23 cellular contexts compared by ENCODE assay signal in the genomic region with DNA sequence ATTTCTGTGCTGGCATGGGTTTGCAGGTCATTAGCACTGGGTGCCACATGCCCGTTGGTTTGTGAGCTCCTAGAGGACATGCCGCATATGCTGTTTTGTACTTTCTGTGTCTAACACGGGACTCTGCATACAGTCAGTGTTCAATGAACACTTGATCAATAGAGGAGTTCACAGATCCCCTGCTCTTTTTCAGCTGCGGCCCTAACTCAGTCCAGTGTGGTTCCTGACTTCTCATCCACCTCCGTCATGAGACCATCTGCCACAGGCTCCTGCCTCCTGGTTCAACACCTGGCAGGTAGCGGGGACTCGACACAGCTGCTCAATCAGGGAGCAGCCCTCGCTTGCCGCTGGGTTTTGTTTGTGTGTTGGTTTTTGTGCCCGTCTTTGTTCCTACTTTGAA. TPM values are rescaled to one million over a fixed set of nuclear protein-coding genes. Genes with fewer than 3 reads are reported as not detected.
"Had no signal": no experiment of that assay in that cellular context is flagged by ENCODE, and none has a peak within 500 bp of the region (broad histone marks: within the 10 kb centered on the region; RNA-seq: fewer than 3 reads in every experiment).

No MANE protein-coding gene starts in this region.

- FAIRE-seq: astrocyte had no signal

- H3K36me3 Mint-ChIP-seq: activated CD4-positive, alpha-beta memory T cell treated with anti-CD3 and anti-CD28 coated beads for 36 hours; activated CD8-positive, alpha-beta memory T cell treated with anti-CD3 and anti-CD28 coated beads, Interleukin-2, amount 10 ng/mL, durations not matched to agents 7 days and 5 days; activated naive CD4-positive, alpha-beta T cell treated with anti-CD3 and anti-CD28 coated beads, Interleukin-2, amount 10 ng/mL, durations not matched to agents 7 days and 5 days; naive thymus-derived CD8-positive, alpha-beta T cell had no signal

- H3K4me1 ChIP-seq: upper lobe of left lung had no signal

- H3K4me3 Mint-ChIP-seq: activated CD4-positive, alpha-beta memory T cell treated with anti-CD3 and anti-CD28 coated beads for 36 hours; activated CD4-positive, alpha-beta T cell treated with anti-CD3 and anti-CD28 coated beads for 36 hours; activated CD8-positive, alpha-beta memory T cell treated with anti-CD3 and anti-CD28 coated beads, Interleukin-2, amount 10 ng/mL, durations not matched to agents 7 days and 5 days; activated naive CD4-positive, alpha-beta T cell treated with anti-CD3 and anti-CD28 coated beads, Interleukin-2, amount 10 ng/mL, durations not matched to agents 7 days and 5 days; naive thymus-derived CD8-positive, alpha-beta T cell; stimulated activated naive CD8-positive, alpha-beta T cell treated with anti-CD3 and anti-CD28 coated beads, Interleukin-15, amount 100 ng/mL, for 72 hours had no signal

- H3K27ac ChIP-seq: epithelial cell of prostate, upper lobe of left lung had no signal

- H3K4me3 ChIP-seq: smooth muscle cell, upper lobe of left lung had no signal

- H3K4me1 Mint-ChIP-seq: activated CD4-positive, alpha-beta T cell treated with anti-CD3 and anti-CD28 coated beads for 36 hours; activated CD8-positive, alpha-beta memory T cell treated with anti-CD3 and anti-CD28 coated beads, Interleukin-2, amount 10 ng/mL, durations not matched to agents 7 days and 5 days; activated naive CD4-positive, alpha-beta T cell treated with anti-CD3 and anti-CD28 coated beads, Interleukin-2, amount 10 ng/mL, durations not matched to agents 7 days and 5 days; stimulated activated naive CD8-positive, alpha-beta T cell treated with anti-CD3 and anti-CD28 coated beads, Interleukin-15, amount 100 ng/mL, for 72 hours had no signal

- H3K4me2 ChIP-seq: smooth muscle cell had no signal

- H3K27ac Mint-ChIP-seq: activated CD4-positive, alpha-beta memory T cell treated with anti-CD3 and anti-CD28 coated beads for 36 hours; activated CD4-positive, alpha-beta T cell treated with anti-CD3 and anti-CD28 coated beads for 36 hours; activated CD8-positive, alpha-beta memory T cell treated with anti-CD3 and anti-CD28 coated beads, Interleukin-2, amount 10 ng/mL, durations not matched to agents 7 days and 5 days; activated naive CD4-positive, alpha-beta T cell treated with anti-CD3 and anti-CD28 coated beads, Interleukin-2, amount 10 ng/mL, durations not matched to agents 7 days and 5 days; activated T-helper 2 cell treated with anti-CD3 and anti-CD28 coated beads, Interferon-gamma antibody, Interleukin-2, Interleukin-4, amounts not matched to agents 10 μg/mL and 5 μg/mL and 100 μg/mL, durations not matched to agents 14 hours and 24 hours and 36 hours; naive thymus-derived CD8-positive, alpha-beta T cell; stimulated activated naive CD8-positive, alpha-beta T cell treated with anti-CD3 and anti-CD28 coated beads, Interleukin-15, amount 100 ng/mL, for 72 hours had no signal

- ATAC-seq: activated CD4-positive, alpha-beta T cell treated with anti-CD3 and anti-CD28 coated beads for 36 hours; activated CD8-positive, alpha-beta memory T cell treated with anti-CD3 and anti-CD28 coated beads, Interleukin-2, amount 10 ng/mL, durations not matched to agents 7 days and 5 days; naive thymus-derived CD8-positive, alpha-beta T cell; right cardiac atrium; stimulated activated naive CD8-positive, alpha-beta T cell treated with anti-CD3 and anti-CD28 coated beads, Interleukin-15, amount 100 ng/mL, for 72 hours had no signal

- H3K36me3 ChIP-seq: upper lobe of left lung had no signal

- H3K27me3 ChIP-seq: upper lobe of left lung had no signal

- H3K9me3 Mint-ChIP-seq: activated CD4-positive, alpha-beta memory T cell treated with anti-CD3 and anti-CD28 coated beads for 36 hours; activated naive CD4-positive, alpha-beta T cell treated with anti-CD3 and anti-CD28 coated beads, Interleukin-2, amount 10 ng/mL, durations not matched to agents 7 days and 5 days; activated T-helper 2 cell treated with anti-CD3 and anti-CD28 coated beads, Interferon-gamma antibody, Interleukin-2, Interleukin-4, amounts not matched to agents 10 μg/mL and 5 μg/mL and 100 μg/mL, durations not matched to agents 14 hours and 24 hours and 36 hours; naive thymus-derived CD8-positive, alpha-beta T cell; stimulated activated naive CD8-positive, alpha-beta T cell treated with anti-CD3 and anti-CD28 coated beads, Interleukin-15, amount 100 ng/mL, for 72 hours had no signal

- H3K9me3 ChIP-seq: upper lobe of left lung had no signal

- DNase-seq: activated CD4-positive, alpha-beta memory T cell treated with anti-CD3 and anti-CD28 coated beads for 36 hours; activated CD4-positive, alpha-beta T cell treated with anti-CD3 and anti-CD28 coated beads for 36 hours; activated CD8-positive, alpha-beta memory T cell treated with anti-CD3 and anti-CD28 coated beads, Interleukin-2, amount 10 ng/mL, durations not matched to agents 7 days and 5 days; activated naive CD4-positive, alpha-beta T cell treated with anti-CD3 and anti-CD28 coated beads, Interleukin-2, amount 10 ng/mL, durations not matched to agents 7 days and 5 days; activated T-cell treated with anti-CD3 and anti-CD28 coated beads, Interleukin-2, amount 50 U/mL, for 1 hour; foreskin melanocyte; head of caudate nucleus; mesenchymal stem cell; naive thymus-derived CD8-positive, alpha-beta T cell; nucleus accumbens; right cardiac atrium; stimulated activated naive CD8-positive, alpha-beta T cell treated with anti-CD3 and anti-CD28 coated beads, Interleukin-15, amount 100 ng/mL, for 72 hours; upper lobe of left lung had no signal

RNA-seq across cellular contexts. Expression of gene BMP7, which starts 13.8 kb away (rescaled TPM):
- total RNA-seq: activated CD4-positive, alpha-beta memory T cell treated with anti-CD3 and anti-CD28 coated beads for 36 hours; activated CD8-positive, alpha-beta memory T cell treated with anti-CD3 and anti-CD28 coated beads, Interleukin-2, amount 10 ng/mL, durations not matched to agents 7 days and 5 days; activated T-helper 2 cell treated with anti-CD3 and anti-CD28 coated beads, Interferon-gamma antibody, Interleukin-2, Interleukin-4, amounts not matched to agents 10 μg/mL and 5 μg/mL and 100 μg/mL, durations not matched to agents 14 hours and 24 hours and 36 hours; dermis microvascular lymphatic vessel endothelial cell; fibroblast of lung; liver; naive thymus-derived CD8-positive, alpha-beta T cell had no signal
- polyA plus RNA-seq: fibroblast of lung; liver; naive thymus-derived CD8-positive, alpha-beta T cell had no signal

RNA-seq across cellular contexts. Expression of gene SPO11, which starts 49.4 kb away (rescaled TPM):
- total RNA-seq: activated CD4-positive, alpha-beta memory T cell treated with anti-CD3 and anti-CD28 coated beads for 36 hours; activated CD4-positive, alpha-beta T cell treated with anti-CD3 and anti-CD28 coated beads for 36 hours; activated CD8-positive, alpha-beta memory T cell treated with anti-CD3 and anti-CD28 coated beads, Interleukin-2, amount 10 ng/mL, durations not matched to agents 7 days and 5 days; activated T-helper 2 cell treated with anti-CD3 and anti-CD28 coated beads, Interferon-gamma antibody, Interleukin-2, Interleukin-4, amounts not matched to agents 10 μg/mL and 5 μg/mL and 100 μg/mL, durations not matched to agents 14 hours and 24 hours and 36 hours; astrocyte; dermis microvascular lymphatic vessel endothelial cell; fibroblast of lung; liver; mucosa of gallbladder; naive thymus-derived CD8-positive, alpha-beta T cell; posterior vena cava; right cardiac atrium; smooth muscle cell; temporal lobe; upper lobe of left lung had no signal
- polyA plus RNA-seq: fibroblast of lung; liver; naive thymus-derived CD8-positive, alpha-beta T cell; right cardiac atrium; smooth muscle cell had no signal
